ENCODE assay signal across 8 cellular contexts in the genomic region with DNA sequence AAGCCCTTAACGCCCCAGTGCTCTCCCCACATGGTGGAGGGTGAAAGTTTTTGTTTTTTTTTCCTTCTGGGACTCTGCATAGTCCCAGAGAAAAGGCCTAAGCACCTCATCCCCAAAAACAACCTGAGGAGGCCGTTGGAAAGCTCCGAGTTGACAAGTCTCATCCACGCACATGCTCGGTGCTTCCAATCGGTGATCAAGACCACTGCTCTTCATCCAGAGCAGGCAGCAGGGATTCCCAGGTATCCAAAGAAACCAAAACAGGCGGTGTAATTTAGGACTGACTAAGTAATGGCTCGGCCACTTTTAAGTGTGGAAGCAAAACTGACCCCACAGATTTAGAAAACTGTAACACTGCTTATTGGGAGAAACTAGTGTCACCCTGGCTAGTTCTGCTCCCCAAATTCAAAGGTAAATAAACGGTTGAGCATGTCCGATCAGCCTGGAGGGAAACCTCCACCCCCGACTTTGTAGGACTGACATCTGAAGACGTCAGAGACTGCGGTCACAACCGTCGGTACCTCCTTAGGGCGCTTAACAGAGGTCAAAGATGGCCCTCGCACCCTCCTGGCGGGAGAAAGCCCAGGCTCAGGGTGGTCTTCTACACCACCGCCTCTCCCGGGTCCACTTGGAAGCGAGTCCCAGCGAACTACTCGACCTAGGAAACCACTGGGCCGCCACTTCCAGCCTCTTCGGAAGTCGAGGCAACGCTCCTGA. TPM values are rescaled to one million over a fixed set of nuclear protein-coding genes. Genes with fewer than 3 reads are reported as not detected.
DNase-seq lines count a peak whose midpoint lies in the region; ATAC-seq and TF ChIP-seq lines count a peak whose summit lies in the region.

No MANE protein-coding gene starts in this region.

- H3K27me3 ChIP-seq in DND-41 (ENCODE audit: insufficient read depth, low read length, poor library complexity) (no peaks in the 10 kb centered on the region), thyroid gland (no peaks in the 10 kb centered on the region)

- peaks cover 7% of the 10 kb centered on the region for H3K36me3 Mint-ChIP-seq in activated naive CD8-positive, alpha-beta T cell treated with anti-CD3 and anti-CD28 coated beads for 36 hours

- peak overlapping the region; percentile 87 for H3K4me3 Mint-ChIP-seq in activated naive CD8-positive, alpha-beta T cell treated with anti-CD3 and anti-CD28 coated beads for 36 hours

- peaks cover 38% of the 10 kb centered on the region for H3K4me1 ChIP-seq in DND-41 (ENCODE audit: insufficient read depth, low read length)
- peaks cover 16 to 21% of the 10 kb centered on the region in 2 donors for H3K4me1 ChIP-seq in thyroid gland

- peak overlapping the region; percentile 98 for H3K27ac Mint-ChIP-seq in activated naive CD8-positive, alpha-beta T cell treated with anti-CD3 and anti-CD28 coated beads for 36 hours

- TF ChIP-seq POLR2A in thyroid gland (IDR thresholded peaks at IDR 0.05), result no peak

- H3K9me3 Mint-ChIP-seq in activated naive CD8-positive, alpha-beta T cell treated with anti-CD3 and anti-CD28 coated beads for 36 hours, result no peaks in the 10 kb centered on the region

- peaks cover 43% of the 10 kb centered on the region for H3K36me3 ChIP-seq in DND-41 (ENCODE audit: insufficient read depth, low read length)
- peaks cover 13 to 19% of the 10 kb centered on the region in 2 donors for H3K36me3 ChIP-seq in thyroid gland

- H3K4me3 ChIP-seq in DND-41 (ENCODE audit: low read depth in 1 of 2, low read length in 2 of 2) (peak overlapping the region; percentile 36 to 88; a peak in 3 of 4 replicates), thyroid gland (replicated peaks in 1 of 3) (peak overlapping the region; percentile 13 to 52 (median 37))

- H3K79me2 ChIP-seq in DND-41 (ENCODE audit: insufficient read depth, low read length), result 0 out of 2 replicates have a peak, but pooled peaks cover 8% of the 10 kb centered on the region

- H3K9me3 ChIP-seq in DND-41 (ENCODE audit: insufficient read depth, low read length, severe bottlenecking) (no peaks in the 10 kb centered on the region), thyroid gland (no peaks in the 10 kb centered on the region)

- no peak for TF ChIP-seq CTCF in DND-41 (IDR thresholded peaks at IDR 0.05; ENCODE audit: borderline replicate concordance, extremely low read depth, low read length, poor library complexity, severe bottlenecking)
- TF ChIP-seq CTCF in thyroid gland (IDR thresholded peaks at IDR 0.05), result no peak

- peaks cover 8% of the 10 kb centered on the region; the same call in 1 of the 2 replicates for H4K20me1 ChIP-seq in DND-41 (ENCODE audit: insufficient read depth, low read length)

- intact Hi-C loops in left colon (cut with DNase I, micrococcal nuclease), result no loop called here
- intact Hi-C loops in thyroid gland (cut with DNase I), result no loop called here

- peak overlapping the region; percentile 96 for H3K4me2 ChIP-seq in DND-41 (ENCODE audit: insufficient read depth, low read length)

- DNase-seq in DND-41 (no peak), left colon (no peak), thyroid gland (no peak), NCI-H748 treated with DMSO at 0.1 percent for 48 hours (lab: John Stamatoyannopoulos, UW) (no peak)
- DNase-seq in activated naive CD8-positive, alpha-beta T cell treated with anti-CD3 and anti-CD28 coated beads for 36 hours, result no peak
- no peak for DNase-seq in activated CD4-positive, alpha-beta T cell treated with anti-CD3 and anti-CD28 coated beads, Interleukin-2, amount 50 U/mL, for 1 hour

- H3K9ac ChIP-seq in DND-41 (ENCODE audit: low read depth, low read length), result peak overlapping the region; percentile 94

- ATAC-seq in DND-41 (ENCODE audit: insufficient read depth, low read depth) (peak; percentile 3), HG02938 (IDR thresholded peaks at IDR 0.05; ENCODE audit: unreplicated experiment) (peak; percentile 4), left colon (peak; percentile 2), GM19452 (IDR thresholded peaks at IDR 0.05; ENCODE audit: unreplicated experiment) (no peak)

- peak overlapping the region; percentile 81 for H2AFZ ChIP-seq in DND-41 (ENCODE audit: low read depth, low read length)

- H3K27ac ChIP-seq in DND-41 (ENCODE audit: low read length) (peak overlapping the region; percentile 92), thyroid gland (peak overlapping the region; percentile 81 to 92 (median 85))

- no peaks in the 10 kb centered on the region for H3K27me3 Mint-ChIP-seq in activated naive CD8-positive, alpha-beta T cell treated with anti-CD3 and anti-CD28 coated beads for 36 hours

- H3K4me1 Mint-ChIP-seq in activated naive CD8-positive, alpha-beta T cell treated with anti-CD3 and anti-CD28 coated beads for 36 hours, result peaks cover 22% of the 10 kb centered on the region

- 28 to 39% methylated on average over 15 to 18 of the region's 27 CpGs for WGBS in thyroid gland, 2 donors

RNA-seq across cellular contexts. Expression of gene ZNF446, which starts 1.0 kb away (rescaled TPM):
- 1 to 10 TPM; 4.2 to 5.3 TPM for total RNA-seq in activated naive CD8-positive, alpha-beta T cell treated with anti-CD3 and anti-CD28 coated beads for 36 hours
- total RNA-seq in left colon (10 to 100 TPM in 1 of 2 donors, 1 to 10 TPM in 1; 10.0 to 11.2 TPM), thyroid gland (10 to 100 TPM; 15.2 to 30.0 (median 25.6) TPM)

RNA-seq across cellular contexts. Expression of gene ZNF324, which starts 8.3 kb away (rescaled TPM):
- 10 to 100 TPM; 12.8 to 13.7 TPM for total RNA-seq in activated naive CD8-positive, alpha-beta T cell treated with anti-CD3 and anti-CD28 coated beads for 36 hours
- total RNA-seq in left colon (10 to 100 TPM; 11.6 to 14.0 TPM), thyroid gland (10 to 100 TPM; 27.0 to 41.7 (median 32.2) TPM)

RNA-seq across cellular contexts. Expression of gene ZNF324B, which starts 23.7 kb away (rescaled TPM):
- 10 to 100 TPM in 1 of 2 experiments, 1 to 10 TPM in 1; 9.4 to 10.1 TPM for total RNA-seq in activated naive CD8-positive, alpha-beta T cell treated with anti-CD3 and anti-CD28 coated beads for 36 hours
- total RNA-seq in left colon (1 to 10 TPM; 4.7 to 5.1 TPM), thyroid gland (10 to 100 TPM; 10.6 to 16.8 (median 13.4) TPM)

RNA-seq across cellular contexts. Expression of gene ZNF132, which starts 35.2 kb away (rescaled TPM):
- 1 to 10 TPM; 4.3 TPM for total RNA-seq in activated naive CD8-positive, alpha-beta T cell treated with anti-CD3 and anti-CD28 coated beads for 36 hours
- total RNA-seq in left colon (1 to 10 TPM; 3.0 to 4.6 TPM), thyroid gland (10 to 100 TPM; 13.3 to 24.3 (median 16.2) TPM)

RNA-seq across cellular contexts. Expression of gene SLC27A5, which starts 36.6 kb away (rescaled TPM):
- total RNA-seq in activated naive CD8-positive, alpha-beta T cell treated with anti-CD3 and anti-CD28 coated beads for 36 hours, result 10 to 100 TPM; 23.4 to 28.0 TPM
- total RNA-seq in left colon (1 to 10 TPM; 2.8 to 4.6 TPM), thyroid gland (10 to 100 TPM; 10.6 to 22.4 (median 17.7) TPM)
